Comparison of ENCODE assay signal across 20 cellular contexts in the genomic region with DNA sequence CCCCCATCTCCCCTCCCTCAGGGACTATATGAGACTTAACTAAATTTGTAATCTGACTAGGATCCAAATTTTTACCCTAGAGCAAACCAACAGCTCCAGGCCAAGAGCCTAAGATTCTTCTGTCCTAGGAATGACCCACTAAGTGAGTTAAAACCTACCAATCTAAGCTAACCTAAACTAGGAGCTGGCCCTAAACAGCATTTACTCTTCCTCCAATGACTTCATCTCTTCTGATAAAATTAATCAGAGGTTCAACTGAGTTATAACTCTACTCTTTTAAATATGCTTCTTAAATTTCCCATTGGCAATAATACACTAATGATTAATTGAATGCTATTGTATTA. TPM values are rescaled to one million over a fixed set of nuclear protein-coding genes. Genes with fewer than 3 reads are reported as not detected.
DNase-seq lines count a peak whose midpoint lies in the region; ATAC-seq, FAIRE-seq and TF ChIP-seq lines count a peak whose summit lies in the region.
"Had no signal": no experiment of that assay in that cellular context is flagged by ENCODE, and none has a peak within 500 bp of the region (broad histone marks: within the 10 kb centered on the region; RNA-seq: fewer than 3 reads in every experiment).

No MANE protein-coding gene starts in this region.

- H3K27ac ChIP-seq in right cardiac atrium (ENCODE audit: low read length) = peak overlapping the region; percentile 57
- no peak overlapping the region for H3K27ac ChIP-seq in endothelial cell of umbilical vein (ENCODE audit: insufficient read depth, low read depth, low read length)
- peak overlapping the region; percentile 55 to 77 for H3K27ac ChIP-seq in uterus
- H3K27ac ChIP-seq: Peyer's patch had no signal

- no peak for DNase-seq in right cardiac atrium
- DNase-seq in Right ventricle myocardium inferior (ENCODE audit: missing footprints) = no peak
- no peak for DNase-seq in endothelial cell of umbilical vein (ENCODE audit: low read depth, low spot score)
- no peak for DNase-seq in osteocyte (ENCODE audit: extremely low spot score, unreplicated experiment)
- no peak for DNase-seq in uterus
- DNase-seq in WTC11 (ENCODE audit: low spot score) = no peak
- DNase-seq in activated CD4-positive, alpha-beta T cell treated with anti-CD3 and anti-CD28 coated beads, Interleukin-2, amount 50 U/mL, for 4 hours = no peak
- DNase-seq in NCI-H1417 treated with DMSO at 0.1 percent for 48 hours (lab: John Stamatoyannopoulos, UW) = no peak
- DNase-seq: activated CD4-positive, alpha-beta T cell treated with anti-CD3 and anti-CD28 coated beads for 4 hours; activated CD8-positive, alpha-beta memory T cell treated with anti-CD3 and anti-CD28 coated beads, Interleukin-2, amount 50 U/mL, for 4 hours; activated effector memory CD4-positive, alpha-beta T cell treated with Interleukin-2 at 50 U/mL for 16 hours; GDM1; mucosa of descending colon; NCI-H1105 treated with DMSO at 0.1 percent for 48 hours; Peyer's patch; stimulated activated CD8-positive, alpha-beta memory T cell treated with anti-CD3 and anti-CD28 coated beads, Interleukin-4, amount 100 ng/mL, for 48 hours had no signal

- H3K27me3 ChIP-seq in right cardiac atrium (ENCODE audit: control insufficient read depth, insufficient read depth) (no peaks in the 10 kb centered on the region), endothelial cell of umbilical vein (ENCODE audit: control insufficient read depth in 2 of 2, insufficient read depth in 2 of 2, low read length in 2 of 2) (no peaks in the 10 kb centered on the region), uterus (no peaks in the 10 kb centered on the region)
- H3K27me3 ChIP-seq: Peyer's patch had no signal

- H3K79me2 ChIP-seq in endothelial cell of umbilical vein (ENCODE audit: control insufficient read depth, insufficient read depth, low read length) = no peaks in the 10 kb centered on the region

- no peaks in the 10 kb centered on the region for H3K36me3 Mint-ChIP-seq in osteocyte (ENCODE audit: unreplicated experiment)
- H3K36me3 Mint-ChIP-seq in WTC11 = no peaks in the 10 kb centered on the region

- H3K4me3 ChIP-seq in right cardiac atrium (ENCODE audit: low read length) (no peak overlapping the region), endothelial cell of umbilical vein (replicated peaks in 1 of 3; ENCODE audit: insufficient read depth in 1 of 3, low read depth in 1 of 3, low read length in 3 of 3) (no peak overlapping the region), uterus (no peak overlapping the region)
- H3K4me3 ChIP-seq: GM12878, mucosa of descending colon, Peyer's patch, skin epidermis had no signal

- H3K4me1 ChIP-seq in right cardiac atrium (ENCODE audit: control insufficient read depth, insufficient read depth, low read length) (no peaks in the 10 kb centered on the region), endothelial cell of umbilical vein (ENCODE audit: control insufficient read depth, extremely low read depth, insufficient read depth, low read length) (no peaks in the 10 kb centered on the region), uterus (no peaks in the 10 kb centered on the region)
- H3K4me1 ChIP-seq: Peyer's patch had no signal

- no peaks in the 10 kb centered on the region for H3K9me3 Mint-ChIP-seq in osteocyte (ENCODE audit: unreplicated experiment)
- peaks cover 4% of the 10 kb centered on the region; the same call in 1 of the 2 replicates for H3K9me3 Mint-ChIP-seq in WTC11

- POLR2A ChIA-PET in endothelial cell of umbilical vein (lab: Charles Lee) (no interaction called here), WTC11 (lab: Charles Lee) (interaction anchor here (2.3 kb wide), 1 partner anchor 40 kb away, joined by 6 read pairs; a partner anchor contains a TSS)

- no peak overlapping the region for H3K4me2 ChIP-seq in endothelial cell of umbilical vein (ENCODE audit: insufficient read depth, low read length)

- BruUV-seq in endothelial cell of umbilical vein (replicated peaks; lab: Mats Ljungman, UMichigan) = no TSS peak

- H3K36me3 ChIP-seq in endothelial cell of umbilical vein (ENCODE audit: control insufficient read depth in 2 of 2, extremely low read depth in 1 of 2, insufficient read depth in 2 of 2, low read length in 2 of 2) (no peaks in the 10 kb centered on the region), uterus (no peaks in the 10 kb centered on the region)
- H3K36me3 ChIP-seq: Peyer's patch had no signal

- H3K27ac Mint-ChIP-seq in osteocyte (ENCODE audit: unreplicated experiment) (peak overlapping the region; percentile 94), WTC11 (no peak overlapping the region)
- H3K27ac Mint-ChIP-seq: CD14-positive monocyte had no signal

- peak overlapping the region; percentile 8 for H3K9ac ChIP-seq in endothelial cell of umbilical vein (replicated peaks; ENCODE audit: extremely low read depth, insufficient read depth, low read length)

- H3K4me1 Mint-ChIP-seq in osteocyte (ENCODE audit: unreplicated experiment) = peaks cover 12% of the 10 kb centered on the region
- H3K4me1 Mint-ChIP-seq in WTC11 = no peaks in the 10 kb centered on the region

- no peak overlapping the region for H2AFZ ChIP-seq in endothelial cell of umbilical vein (ENCODE audit: low read depth, low read length)

- no peak for ATAC-seq in right cardiac atrium
- no peak for ATAC-seq in Right ventricle myocardium inferior
- no peak for ATAC-seq in WTC11
- ATAC-seq: GM12878 had no signal

- H3K9me1 ChIP-seq in endothelial cell of umbilical vein (replicated peaks; ENCODE audit: control insufficient read depth, extremely low read depth, insufficient read depth, low read length) = no peaks in the 10 kb centered on the region

- TF ChIP-seq POLR2A in endothelial cell of umbilical vein (IDR thresholded peaks at IDR 0.05; ENCODE audit: low read depth, low read length) (no peak), uterus (IDR thresholded peaks at IDR 0.05) (no peak)

- H3K9me3 ChIP-seq in right cardiac atrium (ENCODE audit: control insufficient read depth, low read length) (no peaks in the 10 kb centered on the region), endothelial cell of umbilical vein (replicated peaks; ENCODE audit: control insufficient read depth, insufficient read depth, low read length) (no peaks in the 10 kb centered on the region), uterus (no peaks in the 10 kb centered on the region)
- H3K9me3 ChIP-seq: mucosa of descending colon, Peyer's patch had no signal

- no peak for TF ChIP-seq CTCF in endothelial cell of umbilical vein (IDR thresholded peaks at IDR 0.05; ENCODE audit: extremely low read depth in 1 of 2, insufficient read depth in 1 of 2, low read depth in 1 of 2, low read length in 2 of 2)
- no peak for TF ChIP-seq CTCF in osteocyte (IDR thresholded peaks at IDR 0.05)
- TF ChIP-seq CTCF in uterus (IDR thresholded peaks at IDR 0.05) = no peak
- no peak for TF ChIP-seq CTCF in WTC11 (IDR thresholded peaks at IDR 0.05)

- dilution Hi-C loops in endothelial cell of umbilical vein (cut with MboI; ENCODE audit: extremely low pct_ligation_motif_present, low sequenced_read_pairs) = no loop called here

- H3K27me3 Mint-ChIP-seq in osteocyte (ENCODE audit: unreplicated experiment) (no peaks in the 10 kb centered on the region), WTC11 (ENCODE audit: low read depth) (no peaks in the 10 kb centered on the region)

- H3K4me3 Mint-ChIP-seq in osteocyte (ENCODE audit: unreplicated experiment) = peak overlapping the region; percentile 50
- no peak overlapping the region for H3K4me3 Mint-ChIP-seq in WTC11
- H3K4me3 Mint-ChIP-seq: CD14-positive monocyte had no signal

- CTCF ChIA-PET in endothelial cell of umbilical vein (lab: Charles Lee) = interaction anchor here (1.0 kb wide), 2 partner anchors 11 to 51 kb away, joined by 3 to 5 read pairs; no protein-coding TSS in a partner anchor
- CTCF ChIA-PET in WTC11 (lab: Charles Lee) = interaction anchor here (0.7 kb wide), 1 partner anchor 8 kb away, joined by 3 read pairs; no protein-coding TSS in a partner anchor

- intact Hi-C loops in right cardiac atrium (cut with DNase I) (no loop called here), Right ventricle myocardium inferior (cut with DNase I) (no loop called here), endothelial cell of umbilical vein (cut with micrococcal nuclease) (no loop called here), uterus (cut with DNase I; ENCODE audit: low total_unique reads) (no loop called here)

- no peak for FAIRE-seq in endothelial cell of umbilical vein (lab: Jason Lieb, UNC)
- FAIRE-seq: endometrium, GM12878 had no signal

- no peaks in the 10 kb centered on the region for H4K20me1 ChIP-seq in endothelial cell of umbilical vein (replicated peaks; ENCODE audit: control insufficient read depth, extremely low read depth, insufficient read depth, low read length)

TF ChIP-seq in endothelial cell of umbilical vein, 7 proteins besides CTCF, POLR2A, EP300 and RAD21 (continues in another document):
- no peak for TF ChIP-seq FOS (IDR thresholded peaks at IDR 0.05; ENCODE audit: borderline replicate concordance, insufficient read depth, low read length)
- TF ChIP-seq GATA2 (IDR thresholded peaks at IDR 0.05; ENCODE audit: insufficient read depth, insufficient read length, low read depth, low read length) = no peak
- TF ChIP-seq, protein P1, sequence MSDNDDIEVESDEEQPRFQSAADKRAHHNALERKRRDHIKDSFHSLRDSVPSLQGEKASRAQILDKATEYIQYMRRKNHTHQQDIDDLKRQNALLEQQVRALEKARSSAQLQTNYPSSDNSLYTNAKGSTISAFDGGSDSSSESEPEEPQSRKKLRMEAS (IDR thresholded peaks at IDR 0.05; ENCODE audit: insufficient read depth, insufficient read length) = no peak

TF ChIP-seq in WTC11, 78 proteins besides CTCF, POLR2A, EP300 and RAD21 (continues in another document):
- TF ChIP-seq SMAD3 (CRISPR knock-in tag; IDR thresholded peaks at IDR 0.05; ENCODE audit: borderline replicate concordance) = no peak
- TF ChIP-seq NR2C2 (CRISPR knock-in tag; IDR thresholded peaks at IDR 0.05) = no peak
- no peak for TF ChIP-seq ZBTB21 (CRISPR knock-in tag; IDR thresholded peaks at IDR 0.05; ENCODE audit: borderline replicate concordance)
- no peak for TF ChIP-seq GABPB1 (CRISPR knock-in tag; IDR thresholded peaks at IDR 0.05)

RNA-seq across cellular contexts. Expression of a gene that starts 39.9 kb away (rescaled TPM):
- 10 to 100 TPM; 18.8 to 28.9 (median 21.6) TPM for total RNA-seq in right cardiac atrium
- polyA plus RNA-seq in right cardiac atrium = 14.8 TPM
- total RNA-seq in Right ventricle myocardium inferior = 15.6 TPM
- total RNA-seq in endothelial cell of umbilical vein = 139 and 150 TPM in 2 replicates
- polyA plus RNA-seq in endothelial cell of umbilical vein = 19.5 and 27.8 TPM in 2 replicates
- 40.8 and 43.5 TPM in 2 replicates for polyA plus RNA-seq in endothelial cell of umbilical vein (2011; cell fraction: cytosol; rRNA removed)
- polyA plus RNA-seq in endothelial cell of umbilical vein (2011; cell fraction: nucleus; rRNA removed) = 44.9 and 71.1 TPM in 2 replicates
- polyA plus RNA-seq in endothelial cell of umbilical vein (2012) = 40.5 and 82.5 TPM in 2 replicates
- 28.6 and 31.0 TPM in 2 replicates for polyA minus RNA-seq in endothelial cell of umbilical vein
- polyA minus RNA-seq in endothelial cell of umbilical vein (2011; cell fraction: cytosol; rRNA and poly(A)+ RNA removed) = 121 TPM
- 54.9 and 69.5 TPM in 2 replicates for polyA minus RNA-seq in endothelial cell of umbilical vein (2011; cell fraction: nucleus; rRNA and poly(A)+ RNA removed)
- total RNA-seq in osteocyte = 53.8 and 59.3 TPM in 2 replicates
- total RNA-seq in uterus = 100 to 1,000 TPM in 1 of 4 donors, 10 to 100 TPM in 3; 59.7 to 256 (median 93.8) TPM
- 171 to 177 TPM (median 176 TPM) in 3 replicates for total RNA-seq in WTC11 (2021)
